In the genomic region with DNA sequence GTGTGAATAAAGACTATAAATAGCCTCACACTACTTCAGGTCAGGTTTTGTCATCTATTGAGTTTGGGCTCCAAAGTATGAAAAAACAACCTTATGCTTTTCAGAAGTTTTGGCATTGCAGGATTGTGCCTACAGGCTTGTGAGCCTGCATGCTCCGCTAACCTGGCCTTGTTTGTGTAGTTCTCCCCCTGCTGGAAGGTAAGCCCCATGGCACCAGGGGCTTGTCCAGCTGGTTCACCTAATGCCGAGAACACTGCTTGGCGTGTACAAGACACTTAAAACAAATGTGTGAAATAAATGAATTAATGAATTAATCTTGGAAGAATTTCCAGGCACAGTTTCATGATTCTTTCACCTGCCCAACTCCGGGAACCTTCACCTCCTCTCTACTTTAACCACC, we compare ENCODE assay signal across 8 cellular contexts.
DNase-seq lines count a peak whose midpoint lies in the region; ATAC-seq lines count a peak whose summit lies in the region.

No MANE protein-coding gene starts in this region.

- peak; percentile 67 for ATAC-seq in HG02798 (IDR thresholded peaks at IDR 0.05; ENCODE audit: poor library complexity, unreplicated experiment)

- DNase-seq in NCI-H2081 (lab: John Stamatoyannopoulos, UW) (peak; percentile 67 to 68), NCI-H2081 treated with DMSO at 0.1 percent for 48 hours (lab: John Stamatoyannopoulos, UW) (no peak), NCI-H1694 treated with DMSO at 0.1 percent for 48 hours (lab: John Stamatoyannopoulos, UW) (peak; percentile 53), T1000 (lab: John Stamatoyannopoulos, UW) (peak; percentile 22), astrocyte of the hippocampus (ENCODE audit: low read depth, low spot score) (peak; percentile 84), inferior parietal cortex (ENCODE audit: extremely low spot score) (peak; percentile 40)
- peak; percentile 47 to 63 for DNase-seq in stimulated activated CD4-positive, alpha-beta T cell treated with anti-CD3 and anti-CD28 coated beads, Interleukin-2, amount 100 ng/mL, for 48 hours
